ENCODE assay signal across 1 cellular context in the genomic region with DNA sequence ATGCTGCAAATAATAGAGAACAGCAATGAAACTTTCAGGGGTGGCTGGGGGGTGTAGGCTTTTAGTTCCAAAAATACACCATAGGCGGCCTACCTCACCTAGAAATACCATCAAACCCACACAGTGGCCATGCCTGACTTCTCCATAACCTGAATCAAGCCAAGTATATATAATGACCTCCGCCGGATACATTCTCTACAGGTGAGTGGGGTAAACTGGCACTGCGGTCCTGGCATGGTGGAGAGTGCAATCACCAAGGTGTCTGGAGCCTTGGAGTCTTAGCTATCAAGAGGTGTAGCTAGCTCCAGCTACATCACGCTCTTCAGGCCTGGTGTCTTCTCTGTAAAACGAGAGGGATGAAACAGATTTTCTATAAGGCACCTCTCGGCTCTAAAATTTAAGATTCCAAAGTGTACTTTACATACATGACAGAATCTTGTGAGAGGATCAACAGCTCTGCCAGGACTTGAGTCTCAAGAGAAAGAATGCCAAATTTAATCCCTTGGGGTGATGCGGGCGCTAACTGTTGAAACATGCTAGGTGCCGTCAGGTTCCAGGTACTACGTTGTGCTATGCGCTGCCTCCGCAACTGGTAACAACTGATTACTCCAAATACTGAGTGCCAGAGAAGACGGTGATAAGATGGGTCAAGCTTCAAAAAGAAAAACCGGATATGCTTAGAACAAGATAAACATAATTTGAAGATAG.
TF ChIP-seq lines count a peak whose summit lies in the region.

No MANE protein-coding gene starts in this region.

TF ChIP-seq in H1, 55 proteins besides CTCF, POLR2A, EP300 and RAD21:
- TF ChIP-seq TEAD4 (IDR thresholded peaks at IDR 0.05; ENCODE audit: low read depth, low read length): no peak
- TF ChIP-seq EGR1 (IDR thresholded peaks at IDR 0.05; ENCODE audit: borderline replicate concordance, low read depth, low read length): no peak
- no peak for TF ChIP-seq CHD1 (IDR thresholded peaks at IDR 0.05; ENCODE audit: low read depth, low read length)
- TF ChIP-seq, protein P1, sequence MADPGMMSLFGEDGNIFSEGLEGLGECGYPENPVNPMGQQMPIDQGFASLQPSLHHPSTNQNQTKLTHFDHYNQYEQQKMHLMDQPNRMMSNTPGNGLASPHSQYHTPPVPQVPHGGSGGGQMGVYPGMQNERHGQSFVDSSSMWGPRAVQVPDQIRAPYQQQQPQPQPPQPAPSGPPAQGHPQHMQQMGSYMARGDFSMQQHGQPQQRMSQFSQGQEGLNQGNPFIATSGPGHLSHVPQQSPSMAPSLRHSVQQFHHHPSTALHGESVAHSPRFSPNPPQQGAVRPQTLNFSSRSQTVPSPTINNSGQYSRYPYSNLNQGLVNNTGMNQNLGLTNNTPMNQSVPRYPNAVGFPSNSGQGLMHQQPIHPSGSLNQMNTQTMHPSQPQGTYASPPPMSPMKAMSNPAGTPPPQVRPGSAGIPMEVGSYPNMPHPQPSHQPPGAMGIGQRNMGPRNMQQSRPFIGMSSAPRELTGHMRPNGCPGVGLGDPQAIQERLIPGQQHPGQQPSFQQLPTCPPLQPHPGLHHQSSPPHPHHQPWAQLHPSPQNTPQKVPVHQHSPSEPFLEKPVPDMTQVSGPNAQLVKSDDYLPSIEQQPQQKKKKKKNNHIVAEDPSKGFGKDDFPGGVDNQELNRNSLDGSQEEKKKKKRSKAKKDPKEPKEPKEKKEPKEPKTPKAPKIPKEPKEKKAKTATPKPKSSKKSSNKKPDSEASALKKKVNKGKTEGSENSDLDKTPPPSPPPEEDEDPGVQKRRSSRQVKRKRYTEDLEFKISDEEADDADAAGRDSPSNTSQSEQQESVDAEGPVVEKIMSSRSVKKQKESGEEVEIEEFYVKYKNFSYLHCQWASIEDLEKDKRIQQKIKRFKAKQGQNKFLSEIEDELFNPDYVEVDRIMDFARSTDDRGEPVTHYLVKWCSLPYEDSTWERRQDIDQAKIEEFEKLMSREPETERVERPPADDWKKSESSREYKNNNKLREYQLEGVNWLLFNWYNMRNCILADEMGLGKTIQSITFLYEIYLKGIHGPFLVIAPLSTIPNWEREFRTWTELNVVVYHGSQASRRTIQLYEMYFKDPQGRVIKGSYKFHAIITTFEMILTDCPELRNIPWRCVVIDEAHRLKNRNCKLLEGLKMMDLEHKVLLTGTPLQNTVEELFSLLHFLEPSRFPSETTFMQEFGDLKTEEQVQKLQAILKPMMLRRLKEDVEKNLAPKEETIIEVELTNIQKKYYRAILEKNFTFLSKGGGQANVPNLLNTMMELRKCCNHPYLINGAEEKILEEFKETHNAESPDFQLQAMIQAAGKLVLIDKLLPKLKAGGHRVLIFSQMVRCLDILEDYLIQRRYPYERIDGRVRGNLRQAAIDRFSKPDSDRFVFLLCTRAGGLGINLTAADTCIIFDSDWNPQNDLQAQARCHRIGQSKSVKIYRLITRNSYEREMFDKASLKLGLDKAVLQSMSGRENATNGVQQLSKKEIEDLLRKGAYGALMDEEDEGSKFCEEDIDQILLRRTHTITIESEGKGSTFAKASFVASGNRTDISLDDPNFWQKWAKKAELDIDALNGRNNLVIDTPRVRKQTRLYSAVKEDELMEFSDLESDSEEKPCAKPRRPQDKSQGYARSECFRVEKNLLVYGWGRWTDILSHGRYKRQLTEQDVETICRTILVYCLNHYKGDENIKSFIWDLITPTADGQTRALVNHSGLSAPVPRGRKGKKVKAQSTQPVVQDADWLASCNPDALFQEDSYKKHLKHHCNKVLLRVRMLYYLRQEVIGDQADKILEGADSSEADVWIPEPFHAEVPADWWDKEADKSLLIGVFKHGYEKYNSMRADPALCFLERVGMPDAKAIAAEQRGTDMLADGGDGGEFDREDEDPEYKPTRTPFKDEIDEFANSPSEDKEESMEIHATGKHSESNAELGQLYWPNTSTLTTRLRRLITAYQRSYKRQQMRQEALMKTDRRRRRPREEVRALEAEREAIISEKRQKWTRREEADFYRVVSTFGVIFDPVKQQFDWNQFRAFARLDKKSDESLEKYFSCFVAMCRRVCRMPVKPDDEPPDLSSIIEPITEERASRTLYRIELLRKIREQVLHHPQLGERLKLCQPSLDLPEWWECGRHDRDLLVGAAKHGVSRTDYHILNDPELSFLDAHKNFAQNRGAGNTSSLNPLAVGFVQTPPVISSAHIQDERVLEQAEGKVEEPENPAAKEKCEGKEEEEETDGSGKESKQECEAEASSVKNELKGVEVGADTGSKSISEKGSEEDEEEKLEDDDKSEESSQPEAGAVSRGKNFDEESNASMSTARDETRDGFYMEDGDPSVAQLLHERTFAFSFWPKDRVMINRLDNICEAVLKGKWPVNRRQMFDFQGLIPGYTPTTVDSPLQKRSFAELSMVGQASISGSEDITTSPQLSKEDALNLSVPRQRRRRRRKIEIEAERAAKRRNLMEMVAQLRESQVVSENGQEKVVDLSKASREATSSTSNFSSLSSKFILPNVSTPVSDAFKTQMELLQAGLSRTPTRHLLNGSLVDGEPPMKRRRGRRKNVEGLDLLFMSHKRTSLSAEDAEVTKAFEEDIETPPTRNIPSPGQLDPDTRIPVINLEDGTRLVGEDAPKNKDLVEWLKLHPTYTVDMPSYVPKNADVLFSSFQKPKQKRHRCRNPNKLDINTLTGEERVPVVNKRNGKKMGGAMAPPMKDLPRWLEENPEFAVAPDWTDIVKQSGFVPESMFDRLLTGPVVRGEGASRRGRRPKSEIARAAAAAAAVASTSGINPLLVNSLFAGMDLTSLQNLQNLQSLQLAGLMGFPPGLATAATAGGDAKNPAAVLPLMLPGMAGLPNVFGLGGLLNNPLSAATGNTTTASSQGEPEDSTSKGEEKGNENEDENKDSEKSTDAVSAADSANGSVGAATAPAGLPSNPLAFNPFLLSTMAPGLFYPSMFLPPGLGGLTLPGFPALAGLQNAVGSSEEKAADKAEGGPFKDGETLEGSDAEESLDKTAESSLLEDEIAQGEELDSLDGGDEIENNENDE (IDR thresholded peaks at IDR 0.05; ENCODE audit: insufficient replicate concordance, low read length): no peak
- no peak for TF ChIP-seq TAF7 (optimal IDR thresholded peaks at IDR 0.05; ENCODE audit: borderline replicate concordance, low read depth, low read length)
- no peak for TF ChIP-seq CHD2 (IDR thresholded peaks at IDR 0.05; ENCODE audit: low read length)
- no peak for TF ChIP-seq HDAC2 (IDR thresholded peaks at IDR 0.05; ENCODE audit: borderline replicate concordance in 1 of 2, low read depth in 2 of 2, low read length in 2 of 2)
- no peak for TF ChIP-seq RXRA (IDR thresholded peaks at IDR 0.05; ENCODE audit: insufficient read depth, low read depth, low read length)
- TF ChIP-seq KDM1A (IDR thresholded peaks at IDR 0.05; ENCODE audit: borderline replicate concordance, low read length): no peak
- no peak for TF ChIP-seq TCF12 (IDR thresholded peaks at IDR 0.05; ENCODE audit: low read depth, low read length)
- TF ChIP-seq EZH2 (IDR thresholded peaks at IDR 0.05; ENCODE audit: low read depth, low read length, severe bottlenecking): no peak
- TF ChIP-seq JUND (IDR thresholded peaks at IDR 0.05; ENCODE audit: low read length): no peak
- TF ChIP-seq FOSL1 (IDR thresholded peaks at IDR 0.05; ENCODE audit: insufficient read depth, low read depth, low read length): no peak
